In the genomic region with DNA sequence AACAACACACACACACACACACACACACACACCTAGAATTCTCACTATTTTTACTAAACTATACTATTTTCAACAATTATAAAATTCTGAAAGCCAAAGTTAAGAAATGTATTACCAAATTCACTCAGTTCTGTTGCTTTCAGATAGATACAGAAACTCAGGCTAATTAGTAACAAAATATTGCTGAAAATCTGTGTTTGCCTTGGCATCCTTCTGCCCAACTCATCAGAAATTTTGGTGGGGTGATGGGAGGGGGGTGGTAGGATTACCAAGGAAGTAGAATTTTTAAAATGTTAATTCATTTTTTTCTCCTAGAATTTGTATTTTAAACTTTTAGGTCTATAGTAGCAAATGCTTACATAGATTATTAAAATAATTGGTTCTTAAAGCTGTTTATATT, we compare ENCODE assay signal across 3 cellular contexts.
A peak's percentile ranks its signal among the peaks of the same experiment; 100 is the strongest.
TF ChIP-seq lines count a peak whose summit lies in the region.

No MANE protein-coding gene starts in this region.

TF ChIP-seq in liver, 16 proteins besides CTCF, POLR2A, EP300 and RAD21:
- TF ChIP-seq GABPA (IDR thresholded peaks at IDR 0.05 in 1 of 2, conservative IDR thresholded peaks at IDR 0.05 in 1 of 2) = no peak
- TF ChIP-seq HNF4A (conservative IDR thresholded peaks at IDR 0.05) = peak in 1 of 2 donors; percentile 29
- TF ChIP-seq RXRA (IDR thresholded peaks at IDR 0.05) = peak in 1 of 2 donors; percentile 24
- TF ChIP-seq, protein P1, sequence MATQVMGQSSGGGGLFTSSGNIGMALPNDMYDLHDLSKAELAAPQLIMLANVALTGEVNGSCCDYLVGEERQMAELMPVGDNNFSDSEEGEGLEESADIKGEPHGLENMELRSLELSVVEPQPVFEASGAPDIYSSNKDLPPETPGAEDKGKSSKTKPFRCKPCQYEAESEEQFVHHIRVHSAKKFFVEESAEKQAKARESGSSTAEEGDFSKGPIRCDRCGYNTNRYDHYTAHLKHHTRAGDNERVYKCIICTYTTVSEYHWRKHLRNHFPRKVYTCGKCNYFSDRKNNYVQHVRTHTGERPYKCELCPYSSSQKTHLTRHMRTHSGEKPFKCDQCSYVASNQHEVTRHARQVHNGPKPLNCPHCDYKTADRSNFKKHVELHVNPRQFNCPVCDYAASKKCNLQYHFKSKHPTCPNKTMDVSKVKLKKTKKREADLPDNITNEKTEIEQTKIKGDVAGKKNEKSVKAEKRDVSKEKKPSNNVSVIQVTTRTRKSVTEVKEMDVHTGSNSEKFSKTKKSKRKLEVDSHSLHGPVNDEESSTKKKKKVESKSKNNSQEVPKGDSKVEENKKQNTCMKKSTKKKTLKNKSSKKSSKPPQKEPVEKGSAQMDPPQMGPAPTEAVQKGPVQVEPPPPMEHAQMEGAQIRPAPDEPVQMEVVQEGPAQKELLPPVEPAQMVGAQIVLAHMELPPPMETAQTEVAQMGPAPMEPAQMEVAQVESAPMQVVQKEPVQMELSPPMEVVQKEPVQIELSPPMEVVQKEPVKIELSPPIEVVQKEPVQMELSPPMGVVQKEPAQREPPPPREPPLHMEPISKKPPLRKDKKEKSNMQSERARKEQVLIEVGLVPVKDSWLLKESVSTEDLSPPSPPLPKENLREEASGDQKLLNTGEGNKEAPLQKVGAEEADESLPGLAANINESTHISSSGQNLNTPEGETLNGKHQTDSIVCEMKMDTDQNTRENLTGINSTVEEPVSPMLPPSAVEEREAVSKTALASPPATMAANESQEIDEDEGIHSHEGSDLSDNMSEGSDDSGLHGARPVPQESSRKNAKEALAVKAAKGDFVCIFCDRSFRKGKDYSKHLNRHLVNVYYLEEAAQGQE (IDR thresholded peaks at IDR 0.05) = no peak
- no peak for TF ChIP-seq YY1 (IDR thresholded peaks at IDR 0.05)
- TF ChIP-seq SP1 (IDR thresholded peaks at IDR 0.05) = peak; percentile 52
- TF ChIP-seq FOXA2 (IDR thresholded peaks at IDR 0.05) = peak; percentile 10

TF ChIP-seq in HepG2, 621 proteins besides CTCF, POLR2A, EP300 and RAD21 (continues in another document):
- TF ChIP-seq, protein P2, sequence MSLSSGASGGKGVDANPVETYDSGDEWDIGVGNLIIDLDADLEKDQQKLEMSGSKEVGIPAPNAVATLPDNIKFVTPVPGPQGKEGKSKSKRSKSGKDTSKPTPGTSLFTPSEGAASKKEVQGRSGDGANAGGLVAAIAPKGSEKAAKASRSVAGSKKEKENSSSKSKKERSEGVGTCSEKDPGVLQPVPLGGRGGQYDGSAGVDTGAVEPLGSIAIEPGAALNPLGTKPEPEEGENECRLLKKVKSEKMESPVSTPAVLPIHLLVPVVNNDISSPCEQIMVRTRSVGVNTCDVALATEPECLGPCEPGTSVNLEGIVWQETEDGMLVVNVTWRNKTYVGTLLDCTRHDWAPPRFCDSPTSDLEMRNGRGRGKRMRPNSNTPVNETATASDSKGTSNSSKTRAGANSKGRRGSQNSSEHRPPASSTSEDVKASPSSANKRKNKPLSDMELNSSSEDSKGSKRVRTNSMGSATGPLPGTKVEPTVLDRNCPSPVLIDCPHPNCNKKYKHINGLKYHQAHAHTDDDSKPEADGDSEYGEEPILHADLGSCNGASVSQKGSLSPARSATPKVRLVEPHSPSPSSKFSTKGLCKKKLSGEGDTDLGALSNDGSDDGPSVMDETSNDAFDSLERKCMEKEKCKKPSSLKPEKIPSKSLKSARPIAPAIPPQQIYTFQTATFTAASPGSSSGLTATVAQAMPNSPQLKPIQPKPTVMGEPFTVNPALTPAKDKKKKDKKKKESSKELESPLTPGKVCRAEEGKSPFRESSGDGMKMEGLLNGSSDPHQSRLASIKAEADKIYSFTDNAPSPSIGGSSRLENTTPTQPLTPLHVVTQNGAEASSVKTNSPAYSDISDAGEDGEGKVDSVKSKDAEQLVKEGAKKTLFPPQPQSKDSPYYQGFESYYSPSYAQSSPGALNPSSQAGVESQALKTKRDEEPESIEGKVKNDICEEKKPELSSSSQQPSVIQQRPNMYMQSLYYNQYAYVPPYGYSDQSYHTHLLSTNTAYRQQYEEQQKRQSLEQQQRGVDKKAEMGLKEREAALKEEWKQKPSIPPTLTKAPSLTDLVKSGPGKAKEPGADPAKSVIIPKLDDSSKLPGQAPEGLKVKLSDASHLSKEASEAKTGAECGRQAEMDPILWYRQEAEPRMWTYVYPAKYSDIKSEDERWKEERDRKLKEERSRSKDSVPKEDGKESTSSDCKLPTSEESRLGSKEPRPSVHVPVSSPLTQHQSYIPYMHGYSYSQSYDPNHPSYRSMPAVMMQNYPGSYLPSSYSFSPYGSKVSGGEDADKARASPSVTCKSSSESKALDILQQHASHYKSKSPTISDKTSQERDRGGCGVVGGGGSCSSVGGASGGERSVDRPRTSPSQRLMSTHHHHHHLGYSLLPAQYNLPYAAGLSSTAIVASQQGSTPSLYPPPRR (CRISPR knock-in tag; IDR thresholded peaks at IDR 0.05; ENCODE audit: borderline replicate concordance) = no peak
- TF ChIP-seq MLLT10 (CRISPR knock-in tag; IDR thresholded peaks at IDR 0.05) = no peak
- TF ChIP-seq MTA3 (CRISPR knock-in tag; IDR thresholded peaks at IDR 0.05) = no peak
- TF ChIP-seq RFX1 (IDR thresholded peaks at IDR 0.05) = no peak
- no peak for TF ChIP-seq U2AF2 (IDR thresholded peaks at IDR 0.05; ENCODE audit: low read depth, low read length)
- TF ChIP-seq MIER2 (CRISPR knock-in tag; IDR thresholded peaks at IDR 0.05) = no peak
- TF ChIP-seq ZNF282 (IDR thresholded peaks at IDR 0.05; ENCODE audit: partially characterized antibody) = no peak
- no peak for TF ChIP-seq ZNF496 (CRISPR knock-in tag; IDR thresholded peaks at IDR 0.05; ENCODE audit: insufficient replicate concordance)
- TF ChIP-seq ZNF552 (CRISPR knock-in tag; IDR thresholded peaks at IDR 0.05; ENCODE audit: borderline replicate concordance) = no peak
- no peak for TF ChIP-seq NFKB2 (CRISPR knock-in tag; IDR thresholded peaks at IDR 0.05; ENCODE audit: borderline replicate concordance)
- no peak for TF ChIP-seq BCLAF1 (IDR thresholded peaks at IDR 0.05)
- TF ChIP-seq ELF3 (CRISPR knock-in tag; IDR thresholded peaks at IDR 0.05) = no peak
- no peak for TF ChIP-seq SAP130 (CRISPR knock-in tag; IDR thresholded peaks at IDR 0.05; ENCODE audit: low read depth)
- no peak for TF ChIP-seq TBP (CRISPR knock-in tag; IDR thresholded peaks at IDR 0.05)
- TF ChIP-seq JUND (CRISPR knock-in tag; IDR thresholded peaks at IDR 0.05) = no peak

TF ChIP-seq in K562, 482 proteins besides CTCF, POLR2A, EP300 and RAD21:
- no peak for TF ChIP-seq ARID2 (IDR thresholded peaks at IDR 0.05)
- no peak for TF ChIP-seq VEZF1 (CRISPR knock-in tag; IDR thresholded peaks at IDR 0.05)
- TF ChIP-seq RBM25 (IDR thresholded peaks at IDR 0.05; ENCODE audit: low read depth, low read length, severe bottlenecking) = no peak
- TF ChIP-seq CBX5 (IDR thresholded peaks at IDR 0.05; ENCODE audit: borderline replicate concordance, low read depth) = no peak
- TF ChIP-seq MTA2 (IDR thresholded peaks at IDR 0.05; ENCODE audit: low read depth) = no peak
- TF ChIP-seq ESRRA (IDR thresholded peaks at IDR 0.05; ENCODE audit: borderline replicate concordance, low read depth) = no peak
- TF ChIP-seq PURB (CRISPR knock-in tag; IDR thresholded peaks at IDR 0.05; ENCODE audit: low read depth) = no peak
